In the genomic region with DNA sequence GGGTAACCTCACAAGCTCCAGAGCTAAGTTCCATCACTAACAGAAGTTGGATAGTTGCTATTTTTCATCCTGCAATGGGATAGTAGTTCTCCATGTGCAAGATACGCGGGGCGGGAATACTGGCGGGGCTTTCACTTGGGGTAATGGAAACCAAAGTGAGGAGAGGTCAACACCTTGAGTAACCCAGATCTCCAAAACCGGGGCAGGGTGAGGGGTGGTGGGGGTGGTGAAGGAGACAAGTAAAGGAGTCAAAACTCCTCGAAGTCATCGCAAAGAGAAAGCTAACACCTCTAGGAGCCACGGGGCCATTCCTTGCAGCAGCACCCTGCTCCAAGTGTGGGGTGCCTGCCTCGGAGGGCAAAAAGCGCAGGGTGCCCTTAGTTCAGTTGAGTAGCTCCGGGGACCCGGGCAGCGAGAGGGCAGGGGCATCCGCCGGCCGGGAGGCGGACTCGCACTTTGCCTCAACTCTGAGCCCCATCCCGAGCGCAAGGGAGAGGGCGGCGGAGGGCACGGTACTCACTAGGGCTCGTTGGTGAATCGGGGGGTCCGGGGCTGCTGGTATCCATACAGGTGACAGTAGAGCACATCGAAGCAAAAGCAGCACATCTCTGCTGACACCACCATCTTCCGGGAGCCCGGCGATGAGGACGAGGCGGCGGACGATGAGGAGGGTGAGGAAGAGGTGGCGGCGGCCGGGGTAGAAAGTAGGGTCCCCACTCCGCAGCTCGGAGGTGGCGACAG, we compare ENCODE assay signal across 8 cellular contexts. TPM values are rescaled to one million over a fixed set of nuclear protein-coding genes. Genes with fewer than 3 reads are reported as not detected.
DNase-seq lines count a peak whose midpoint lies in the region; ATAC-seq and TF ChIP-seq lines count a peak whose summit lies in the region.

No MANE protein-coding gene starts in this region.

- H3K4me1 Mint-ChIP-seq in activated CD4-positive, alpha-beta memory T cell treated with anti-CD3 and anti-CD28 coated beads, Interleukin-2, amount 10 ng/mL, durations not matched to agents 7 days and 5 days: peaks cover 32% of the 10 kb centered on the region
- H3K4me1 Mint-ChIP-seq in endodermal cell: peaks cover 69% of the 10 kb centered on the region
- peaks cover 14% of the 10 kb centered on the region for H3K4me1 Mint-ChIP-seq in stimulated activated naive CD8-positive, alpha-beta T cell treated with anti-CD3 and anti-CD28 coated beads, Interleukin-15, amount 100 ng/mL, for 72 hours

- H3K9me3 ChIP-seq in HUES64 (ENCODE audit: insufficient read depth, low read depth, low read length): no peaks in the 10 kb centered on the region
- H3K9me3 ChIP-seq in endodermal cell (ENCODE audit: control insufficient read depth, low read length): no peaks in the 10 kb centered on the region
- H3K9me3 ChIP-seq in mucosa of stomach (ENCODE audit: control insufficient read depth, low read length): no peaks in the 10 kb centered on the region

- H3K36me3 ChIP-seq in HUES64 (ENCODE audit: insufficient read depth, low read length): no peaks in the 10 kb centered on the region
- no peaks in the 10 kb centered on the region for H3K36me3 ChIP-seq in endodermal cell (ENCODE audit: control insufficient read depth, insufficient read depth, low read length)
- H3K36me3 ChIP-seq in mucosa of stomach (ENCODE audit: control insufficient read depth, insufficient read depth, low read length): no peaks in the 10 kb centered on the region

- H3K9me3 Mint-ChIP-seq in activated CD4-positive, alpha-beta memory T cell treated with anti-CD3 and anti-CD28 coated beads, Interleukin-2, amount 10 ng/mL, durations not matched to agents 7 days and 5 days: no peaks in the 10 kb centered on the region
- H3K9me3 Mint-ChIP-seq in endodermal cell: no peaks in the 10 kb centered on the region
- no peaks in the 10 kb centered on the region for H3K9me3 Mint-ChIP-seq in stimulated activated naive CD8-positive, alpha-beta T cell treated with anti-CD3 and anti-CD28 coated beads, Interleukin-15, amount 100 ng/mL, for 72 hours

- peak; percentile 30 for TF ChIP-seq CTCF in endodermal cell (conservative IDR thresholded peaks at IDR 0.05)

- ATAC-seq in GM21381 (IDR thresholded peaks at IDR 0.05; ENCODE audit: unreplicated experiment) (peak; percentile 11), HG02970 (IDR thresholded peaks at IDR 0.05; ENCODE audit: low FRiP score, unreplicated experiment) (no peak)
- ATAC-seq in stimulated activated naive CD8-positive, alpha-beta T cell treated with anti-CD3 and anti-CD28 coated beads, Interleukin-15, amount 100 ng/mL, for 72 hours: peak; percentile 50

- H3K27me3 ChIP-seq in HUES64 (ENCODE audit: insufficient read depth, low read length) (no peaks in the 10 kb centered on the region; the same call in 1 of the 2 replicates), endodermal cell (ENCODE audit: control insufficient read depth, insufficient read depth, low read length, poor library complexity, severe bottlenecking) (no peaks in the 10 kb centered on the region), mucosa of stomach (ENCODE audit: control insufficient read depth, insufficient read depth, low read length) (no peaks in the 10 kb centered on the region)

- H3K27ac ChIP-seq in HUES64 (ENCODE audit: low read depth, low read length) (peak overlapping the region; percentile 77), endodermal cell (ENCODE audit: low read depth, low read length) (no peak overlapping the region)

- peak overlapping the region; percentile 76 for H3K27ac Mint-ChIP-seq in activated CD4-positive, alpha-beta memory T cell treated with anti-CD3 and anti-CD28 coated beads, Interleukin-2, amount 10 ng/mL, durations not matched to agents 7 days and 5 days
- H3K27ac Mint-ChIP-seq in endodermal cell: peak overlapping the region; percentile 88
- peak overlapping the region; percentile 93 to 95 for H3K27ac Mint-ChIP-seq in stimulated activated naive CD8-positive, alpha-beta T cell treated with anti-CD3 and anti-CD28 coated beads, Interleukin-15, amount 100 ng/mL, for 72 hours

- H3K4me3 Mint-ChIP-seq in activated CD4-positive, alpha-beta memory T cell treated with anti-CD3 and anti-CD28 coated beads, Interleukin-2, amount 10 ng/mL, durations not matched to agents 7 days and 5 days: peak overlapping the region; percentile 90
- H3K4me3 Mint-ChIP-seq in endodermal cell: peak overlapping the region; percentile 97
- peak overlapping the region; percentile 92 to 94 for H3K4me3 Mint-ChIP-seq in stimulated activated naive CD8-positive, alpha-beta T cell treated with anti-CD3 and anti-CD28 coated beads, Interleukin-15, amount 100 ng/mL, for 72 hours

- H3K4me3 ChIP-seq in HUES64 (ENCODE audit: low read length) (peak overlapping the region; percentile 84), endodermal cell (ENCODE audit: low read length) (peak overlapping the region; percentile 95), mucosa of stomach (ENCODE audit: low read length) (peak overlapping the region; percentile 78)

- CTCF ChIA-PET in activated CD4-positive, alpha-beta memory T cell treated with anti-CD3 and anti-CD28 coated beads, Interleukin-2, amount 10 ng/mL, durations not matched to agents 7 days and 5 days (lab: Charles Lee): interaction anchor here (0.7 to 2.7 kb wide), 7 partner anchors 88 to 171 kb away, joined by 3 to 12 read pairs (median 4); no protein-coding TSS in a partner anchor

- POLR2A ChIA-PET in activated CD4-positive, alpha-beta memory T cell treated with anti-CD3 and anti-CD28 coated beads, Interleukin-2, amount 10 ng/mL, durations not matched to agents 7 days and 5 days (lab: Charles Lee): interaction anchor here (0.6 to 4.0 kb wide), 12 partner anchors 7 to 158 kb away, joined by 3 to 25 read pairs (median 5); no protein-coding TSS in a partner anchor

- WGBS in HUES64: under 1% methylated on average over 39 of the region's 40 CpGs
- WGBS in endodermal cell (ENCODE audit: insufficient coverage in 1 of 2, insufficient read length in 1 of 2), 2 experiments: 0% methylated on average over 7 to 39 of the region's 40 CpGs

- DNase-seq in COLO668 (lab: John Stamatoyannopoulos, UW; ENCODE audit: unreplicated experiment): peak; percentile 34
- peak; percentile 44 for DNase-seq in activated CD4-positive, alpha-beta memory T cell treated with anti-CD3 and anti-CD28 coated beads, Interleukin-2, amount 10 ng/mL, durations not matched to agents 7 days and 5 days
- peak; percentile 69 for DNase-seq in endodermal cell
- peak; percentile 27 to 38 for DNase-seq in stimulated activated naive CD8-positive, alpha-beta T cell treated with anti-CD3 and anti-CD28 coated beads, Interleukin-15, amount 100 ng/mL, for 72 hours

- peak overlapping the region; percentile 83 for H3K9ac ChIP-seq in HUES64 (ENCODE audit: low read depth, low read length)
- peak overlapping the region; percentile 76 for H3K9ac ChIP-seq in endodermal cell (ENCODE audit: extremely low read depth, low read length, poor library complexity, severe bottlenecking)
- peak overlapping the region; percentile 81 for H3K9ac ChIP-seq in mucosa of stomach (ENCODE audit: low read length)

- H3K27me3 Mint-ChIP-seq in activated CD4-positive, alpha-beta memory T cell treated with anti-CD3 and anti-CD28 coated beads, Interleukin-2, amount 10 ng/mL, durations not matched to agents 7 days and 5 days: no peaks in the 10 kb centered on the region
- no peaks in the 10 kb centered on the region for H3K27me3 Mint-ChIP-seq in endodermal cell (ENCODE audit: insufficient read depth)
- no peaks in the 10 kb centered on the region for H3K27me3 Mint-ChIP-seq in stimulated activated naive CD8-positive, alpha-beta T cell treated with anti-CD3 and anti-CD28 coated beads, Interleukin-15, amount 100 ng/mL, for 72 hours

- peaks cover 34% of the 10 kb centered on the region for H3K4me1 ChIP-seq in HUES64 (ENCODE audit: insufficient read depth, low read length)
- no peaks in the 10 kb centered on the region for H3K4me1 ChIP-seq in endodermal cell (ENCODE audit: control insufficient read depth, insufficient read depth, low read length)
- peaks cover 4% of the 10 kb centered on the region for H3K4me1 ChIP-seq in mucosa of stomach (ENCODE audit: control insufficient read depth, insufficient read depth, low read length)

- peaks cover 5% of the 10 kb centered on the region for H3K36me3 Mint-ChIP-seq in activated CD4-positive, alpha-beta memory T cell treated with anti-CD3 and anti-CD28 coated beads, Interleukin-2, amount 10 ng/mL, durations not matched to agents 7 days and 5 days (ENCODE audit: low read depth)
- H3K36me3 Mint-ChIP-seq in endodermal cell (ENCODE audit: low read depth): no peaks in the 10 kb centered on the region

RNA-seq across cellular contexts. Expression of a gene that starts 0.6 kb away (rescaled TPM):
- 13.2 TPM for polyA plus RNA-seq in HUES64 (2013, experiment 1 of 2)
- 12.5 TPM for polyA plus RNA-seq in HUES64 (2013, experiment 2 of 2)
- total RNA-seq in activated CD4-positive, alpha-beta memory T cell treated with anti-CD3 and anti-CD28 coated beads, Interleukin-2, amount 10 ng/mL, durations not matched to agents 7 days and 5 days: 10 to 100 TPM; 12.6 to 12.8 TPM
- 10 to 100 TPM; 26.8 to 62.2 TPM for total RNA-seq in endodermal cell
- polyA plus RNA-seq in endodermal cell (2013, experiment 1 of 2): 12.2 TPM
- polyA plus RNA-seq in endodermal cell (2013, experiment 2 of 2): 12.2 TPM

RNA-seq across cellular contexts. Expression of a gene that starts 41.4 kb away (rescaled TPM):
- polyA plus RNA-seq in HUES64 (2013, experiment 1 of 2): 0.10 TPM
- 0.19 TPM for polyA plus RNA-seq in HUES64 (2013, experiment 2 of 2)
- not detected for total RNA-seq in activated CD4-positive, alpha-beta memory T cell treated with anti-CD3 and anti-CD28 coated beads, Interleukin-2, amount 10 ng/mL, durations not matched to agents 7 days and 5 days
- total RNA-seq in endodermal cell: under 1 TPM; 0.29 TPM
- 0.68 TPM for polyA plus RNA-seq in endodermal cell (2013, experiment 1 of 2)
- 0.41 TPM for polyA plus RNA-seq in endodermal cell (2013, experiment 2 of 2)
